Comparison of ENCODE assay signal across 9 cellular contexts in genomic region chrX:46376246-46376885, GRCh38.
DNase-seq lines count a peak whose midpoint lies in the region; ATAC-seq and TF ChIP-seq lines count a peak whose summit lies in the region.
"Had no signal": no experiment of that assay in that cellular context is flagged by ENCODE, and none has a peak within 500 bp of the region (broad histone marks: within the 10 kb centered on the region; RNA-seq: fewer than 3 reads in every experiment).

No MANE protein-coding gene starts in this region.

- no peaks in the 10 kb centered on the region for H3K9me3 Mint-ChIP-seq in activated CD4-positive, alpha-beta memory T cell treated with anti-CD3 and anti-CD28 coated beads, Interleukin-2, amount 10 ng/mL, durations not matched to agents 7 days and 5 days
- H3K9me3 Mint-ChIP-seq in immature natural killer cell = no peaks in the 10 kb centered on the region
- H3K9me3 Mint-ChIP-seq: CD8-positive, alpha-beta T cell had no signal

- H3K4me3 ChIP-seq in fibroblast of pulmonary artery (replicated peaks; ENCODE audit: low read depth, low read length) = no peak overlapping the region

- H3K4me1 Mint-ChIP-seq in activated CD4-positive, alpha-beta memory T cell treated with anti-CD3 and anti-CD28 coated beads, Interleukin-2, amount 10 ng/mL, durations not matched to agents 7 days and 5 days = peaks cover 4% of the 10 kb centered on the region
- H3K4me1 Mint-ChIP-seq in immature natural killer cell = no peaks in the 10 kb centered on the region

- H3K36me3 Mint-ChIP-seq in activated CD4-positive, alpha-beta memory T cell treated with anti-CD3 and anti-CD28 coated beads, Interleukin-2, amount 10 ng/mL, durations not matched to agents 7 days and 5 days (ENCODE audit: low read depth) = no peaks in the 10 kb centered on the region
- H3K36me3 Mint-ChIP-seq in immature natural killer cell = no peaks in the 10 kb centered on the region
- H3K36me3 Mint-ChIP-seq: CD8-positive, alpha-beta T cell had no signal

- H3K27me3 Mint-ChIP-seq in activated CD4-positive, alpha-beta memory T cell treated with anti-CD3 and anti-CD28 coated beads, Interleukin-2, amount 10 ng/mL, durations not matched to agents 7 days and 5 days = peaks cover 1% of the 10 kb centered on the region
- peaks cover 0 to 3% (median 0%) of the 10 kb centered on the region in 3 donors for H3K27me3 Mint-ChIP-seq in immature natural killer cell (ENCODE audit: low read depth in 3 of 3)

- no peak overlapping the region for H3K4me3 Mint-ChIP-seq in activated CD4-positive, alpha-beta memory T cell treated with anti-CD3 and anti-CD28 coated beads, Interleukin-2, amount 10 ng/mL, durations not matched to agents 7 days and 5 days
- H3K4me3 Mint-ChIP-seq in immature natural killer cell = no peak overlapping the region
- H3K4me3 Mint-ChIP-seq: CD8-positive, alpha-beta T cell had no signal

- POLR2A ChIA-PET in activated CD4-positive, alpha-beta memory T cell treated with anti-CD3 and anti-CD28 coated beads, Interleukin-2, amount 10 ng/mL, durations not matched to agents 7 days and 5 days (lab: Charles Lee) = no interaction called here

- CTCF ChIA-PET in activated CD4-positive, alpha-beta memory T cell treated with anti-CD3 and anti-CD28 coated beads, Interleukin-2, amount 10 ng/mL, durations not matched to agents 7 days and 5 days (lab: Charles Lee) = interaction anchor here (1.0 to 2.2 kb wide), 6 partner anchors 29 to 861 kb away, joined by 3 to 12 read pairs (median 5); no protein-coding TSS in a partner anchor

- no peak overlapping the region for H3K27ac Mint-ChIP-seq in activated CD4-positive, alpha-beta memory T cell treated with anti-CD3 and anti-CD28 coated beads, Interleukin-2, amount 10 ng/mL, durations not matched to agents 7 days and 5 days
- no peak overlapping the region for H3K27ac Mint-ChIP-seq in immature natural killer cell
- H3K27ac Mint-ChIP-seq: CD8-positive, alpha-beta T cell had no signal

- TF ChIP-seq CTCF in fibroblast of pulmonary artery (IDR thresholded peaks at IDR 0.05; ENCODE audit: low read length, missing control alignments) = peak; percentile 48

- DNase-seq in NCI-H1417 (lab: John Stamatoyannopoulos, UW) = peak in 2 of 3 experiments; percentile 52 to 82
- no peak for DNase-seq in NCI-H1417 treated with DMSO at 0.1 percent for 48 hours (lab: John Stamatoyannopoulos, UW)
- DNase-seq in NAMALWA (ENCODE audit: low spot score) = peak; percentile 38
- peak; percentile 22 for DNase-seq in activated CD4-positive, alpha-beta memory T cell treated with anti-CD3 and anti-CD28 coated beads, Interleukin-2, amount 10 ng/mL, durations not matched to agents 7 days and 5 days
- peak; percentile 70 for DNase-seq in fibroblast of pulmonary artery (ENCODE audit: low read depth)
- DNase-seq in retina = peak; percentile 49
- DNase-seq in immature natural killer cell = no peak

- no peak for ATAC-seq in HG03108 (IDR thresholded peaks at IDR 0.05; ENCODE audit: unreplicated experiment)
- ATAC-seq: CD8-positive, alpha-beta T cell had no signal

Comparison
In these comparisons a context has a peak if more than half of its experiments do, and no peak if none do; other contexts are left out.
1. DNase-seq: peak in NCI-H1417 (2 of 3), NAMALWA (single experiment), activated CD4-positive, alpha-beta memory T cell treated with anti-CD3 and anti-CD28 coated beads, Interleukin-2, amount 10 ng/mL, durations not matched to agents 7 days and 5 days (single experiment), fibroblast of pulmonary artery (single experiment) and retina (single experiment); none in NCI-H1417 treated with DMSO at 0.1 percent for 48 hours (single experiment) and immature natural killer cell (0 of 3).